In the genomic region with DNA sequence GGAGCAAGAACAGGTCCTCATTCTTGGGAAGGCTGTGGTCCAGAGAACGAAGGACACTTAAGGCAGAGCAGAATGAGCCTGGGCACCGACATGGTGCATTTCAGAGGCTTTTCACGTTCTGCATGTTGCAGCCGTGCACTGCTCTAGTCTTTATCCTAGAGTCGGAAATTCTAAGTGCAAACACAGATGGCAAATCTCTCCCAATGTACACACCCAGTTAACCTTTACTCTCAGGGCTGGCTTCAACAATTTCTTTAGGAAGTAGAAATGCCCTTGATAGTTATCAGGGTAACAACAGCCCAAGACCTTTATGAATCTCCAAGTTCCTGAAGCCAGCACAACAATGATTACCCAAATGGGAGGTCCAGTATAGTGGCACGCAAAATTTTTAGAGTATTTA, we compare ENCODE assay signal across 1 cellular context.
TF ChIP-seq lines count a peak whose summit lies in the region.

No MANE protein-coding gene starts in this region.

TF ChIP-seq in IMR-90, 13 proteins besides CTCF, POLR2A, EP300 and RAD21 (continued from another document):
- TF ChIP-seq, protein P1, sequence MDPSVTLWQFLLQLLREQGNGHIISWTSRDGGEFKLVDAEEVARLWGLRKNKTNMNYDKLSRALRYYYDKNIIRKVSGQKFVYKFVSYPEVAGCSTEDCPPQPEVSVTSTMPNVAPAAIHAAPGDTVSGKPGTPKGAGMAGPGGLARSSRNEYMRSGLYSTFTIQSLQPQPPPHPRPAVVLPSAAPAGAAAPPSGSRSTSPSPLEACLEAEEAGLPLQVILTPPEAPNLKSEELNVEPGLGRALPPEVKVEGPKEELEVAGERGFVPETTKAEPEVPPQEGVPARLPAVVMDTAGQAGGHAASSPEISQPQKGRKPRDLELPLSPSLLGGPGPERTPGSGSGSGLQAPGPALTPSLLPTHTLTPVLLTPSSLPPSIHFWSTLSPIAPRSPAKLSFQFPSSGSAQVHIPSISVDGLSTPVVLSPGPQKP (IDR thresholded peaks at IDR 0.05; ENCODE audit: borderline replicate concordance, low read depth, low read length) = no peak
- TF ChIP-seq CEBPB (IDR thresholded peaks at IDR 0.05; ENCODE audit: low read depth, low read length) (no peak), RFX5 (IDR thresholded peaks at IDR 0.05; ENCODE audit: low read depth, low read length) (no peak), MAZ (IDR thresholded peaks at IDR 0.05; ENCODE audit: borderline replicate concordance, low read depth, low read length) (no peak), NFE2L2 (IDR thresholded peaks at IDR 0.05; ENCODE audit: low read depth, low read length) (no peak), MAFK (IDR thresholded peaks at IDR 0.05; ENCODE audit: low read depth, low read length) (no peak)
- TF ChIP-seq, protein P2, sequence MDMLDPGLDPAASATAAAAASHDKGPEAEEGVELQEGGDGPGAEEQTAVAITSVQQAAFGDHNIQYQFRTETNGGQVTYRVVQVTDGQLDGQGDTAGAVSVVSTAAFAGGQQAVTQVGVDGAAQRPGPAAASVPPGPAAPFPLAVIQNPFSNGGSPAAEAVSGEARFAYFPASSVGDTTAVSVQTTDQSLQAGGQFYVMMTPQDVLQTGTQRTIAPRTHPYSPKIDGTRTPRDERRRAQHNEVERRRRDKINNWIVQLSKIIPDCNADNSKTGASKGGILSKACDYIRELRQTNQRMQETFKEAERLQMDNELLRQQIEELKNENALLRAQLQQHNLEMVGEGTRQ (IDR thresholded peaks at IDR 0.05; ENCODE audit: low read depth, low read length) = no peak
